In the genomic region with DNA sequence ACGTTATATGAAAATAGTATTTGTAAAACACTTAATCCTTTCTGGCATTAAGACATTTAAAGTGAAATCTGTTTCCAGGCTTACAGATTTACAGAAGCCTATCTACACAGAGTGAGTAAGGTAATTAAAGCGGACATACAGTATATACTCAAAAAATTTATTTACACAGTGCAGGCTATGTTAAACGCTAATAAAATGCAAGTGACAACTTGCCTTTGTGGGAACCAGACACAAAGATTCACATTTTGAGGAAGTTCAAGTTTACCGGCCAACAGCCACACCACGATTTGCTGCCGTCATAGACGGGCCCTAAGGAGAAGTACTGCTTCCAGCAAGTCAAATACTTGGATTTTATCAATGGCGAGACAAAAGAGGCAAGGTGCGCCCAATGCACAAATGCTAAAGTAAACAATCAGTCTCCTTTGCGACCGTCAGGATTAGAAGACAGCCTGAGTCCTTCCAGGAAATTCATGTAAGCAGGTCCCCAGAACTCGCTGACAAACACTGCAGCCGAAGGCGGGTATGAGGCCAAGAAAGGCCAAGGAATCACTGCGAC, we compare ENCODE assay signal across 7 cellular contexts. TPM values are rescaled to one million over a fixed set of nuclear protein-coding genes. Genes with fewer than 3 reads are reported as not detected.
A peak's percentile ranks its signal among the peaks of the same experiment; 100 is the strongest.
DNase-seq lines count a peak whose midpoint lies in the region; ATAC-seq and TF ChIP-seq lines count a peak whose summit lies in the region.

No MANE protein-coding gene starts in this region.

- no peak for TF ChIP-seq EP300 in suprapubic skin (IDR thresholded peaks at IDR 0.05)

- DNase-seq in adrenal gland (peak in 5 of 7 donors; percentile 35 to 77 (median 46)), iris pigment epithelial cell (ENCODE audit: low read depth) (peak; percentile 43), suprapubic skin (ENCODE audit: low spot score in 2 of 2) (peak in 1 of 2 donors; percentile 67), GM10248 (ENCODE audit: extremely low spot score) (no peak), SK-N-DZ (ENCODE audit: low spot score) (no peak)

- intact Hi-C loops in adrenal gland (cut with DNase I), result no loop called here

- WGBS in adrenal gland, 4 donors, result 4 to 9% (median 5%) methylated on average over 11 to 15 of the region's 15 CpGs
- WGBS in suprapubic skin, result 3% methylated on average over 14 of the region's 15 CpGs

- no peaks in the 10 kb centered on the region for H3K27me3 ChIP-seq in adrenal gland
- H3K27me3 ChIP-seq in suprapubic skin, result no peaks in the 10 kb centered on the region

- TF ChIP-seq POLR2A in adrenal gland (IDR thresholded peaks at IDR 0.05) (no peak), suprapubic skin (IDR thresholded peaks at IDR 0.05) (no peak)

- peaks cover 25 to 48% of the 10 kb centered on the region in 2 donors for H3K4me1 ChIP-seq in adrenal gland (replicated peaks in 1 of 2)
- H3K4me1 ChIP-seq in suprapubic skin, result peaks cover 37% of the 10 kb centered on the region

- CTCF ChIA-PET in GM10248 (lab: Yijun Ruan, JAX), result interaction anchor here (4.0 kb wide), 1 partner anchor 13 kb away, joined by 39 read pairs; no protein-coding TSS in a partner anchor

- H3K4me3 ChIP-seq in adrenal gland, result peak overlapping the region in 3 of 4 donors; percentile 0 to 95 (median 77)
- H3K4me3 ChIP-seq in suprapubic skin, result peak overlapping the region; percentile 83

- H3K27ac ChIP-seq in adrenal gland (peak overlapping the region; percentile 91 to 96 (median 95)), suprapubic skin (peak overlapping the region; percentile 85)

- peak; percentile 4 for ATAC-seq in HG03378 (IDR thresholded peaks at IDR 0.05; ENCODE audit: unreplicated experiment)
- no peak for ATAC-seq in GM19328 (IDR thresholded peaks at IDR 0.05; ENCODE audit: unreplicated experiment)

- POLR2A ChIA-PET in GM10248 (lab: Yijun Ruan, JAX), result no interaction called here

- TF ChIP-seq CTCF in adrenal gland (IDR thresholded peaks at IDR 0.05) (peak in 1 of 6 experiments; percentile 13), suprapubic skin (IDR thresholded peaks at IDR 0.05) (no peak), GM10248 (IDR thresholded peaks at IDR 0.05; ENCODE audit: control extremely low read depth, extremely low read depth, low read depth, missing control alignments) (no peak)

- H3K9me3 ChIP-seq in adrenal gland (replicated peaks in 1 of 3) (no peaks in the 10 kb centered on the region), suprapubic skin (no peaks in the 10 kb centered on the region)

- H3K36me3 ChIP-seq in adrenal gland (replicated peaks in 1 of 2) (no peaks in the 10 kb centered on the region), suprapubic skin (no peaks in the 10 kb centered on the region)

RNA-seq across cellular contexts. Expression of a gene that starts 0.8 kb away (rescaled TPM):
- total RNA-seq in adrenal gland, result 10 to 100 TPM; 37.2 to 97.4 (median 69.1) TPM
- 10 to 100 TPM; 12.8 to 64.2 (median 14.4) TPM for polyA plus RNA-seq in adrenal gland
- 10 to 100 TPM; 49.1 to 74.8 (median 60.7) TPM for total RNA-seq in suprapubic skin
- 86.1 and 150 TPM in 2 replicates for polyA plus RNA-seq in SK-N-DZ (2014; cell fraction: cytosol; rRNA removed)
- 49.8 and 110 TPM in 2 replicates for polyA plus RNA-seq in SK-N-DZ (2014; cell fraction: nucleus; rRNA removed)

RNA-seq across cellular contexts. Expression of a gene that starts 1.3 kb away (rescaled TPM):
- total RNA-seq in adrenal gland (10 to 100 TPM in 1 of 8 donors, 1 to 10 TPM in 5, under 1 TPM in 1, not detected in 1; 0.55 to 12.3 (median 2.6) TPM), suprapubic skin (1 to 10 TPM; 1.8 to 3.2 (median 2.1) TPM)
- polyA plus RNA-seq in adrenal gland, result 1 to 10 TPM; 1.4 to 2.9 (median 2.2) TPM
- 160 and 178 TPM in 2 replicates for polyA plus RNA-seq in SK-N-DZ (2014; cell fraction: cytosol; rRNA removed)
- 80.6 and 105 TPM in 2 replicates for polyA plus RNA-seq in SK-N-DZ (2014; cell fraction: nucleus; rRNA removed)

RNA-seq across cellular contexts. Expression of a gene that starts 60.0 kb away (rescaled TPM):
- total RNA-seq in adrenal gland, result 1 to 10 TPM in 2 of 8 donors, under 1 TPM in 6; 0.19 to 1.1 (median 0.81) TPM
- under 1 TPM; 0.10 to 0.32 (median 0.20) TPM for polyA plus RNA-seq in adrenal gland
- total RNA-seq in suprapubic skin, result under 1 TPM in 2 of 4 donors, not detected in 2; 0.13 to 0.32 TPM
- polyA plus RNA-seq in SK-N-DZ (2014; cell fraction: cytosol; rRNA removed), result 0.17 and 0.32 TPM in 2 replicates
- 0.25 and 0.38 TPM in 2 replicates for polyA plus RNA-seq in SK-N-DZ (2014; cell fraction: nucleus; rRNA removed)

Comparison
In these comparisons a context has a peak if more than half of its experiments do, and no peak if none do; other contexts are left out.
1. DNase-seq: peak in adrenal gland (5 of 7) and iris pigment epithelial cell (single experiment); none in GM10248 (single experiment) and SK-N-DZ (single experiment).